Comparison of ENCODE assay signal across 16 cellular contexts in genomic region chr7:45130910-45131309, GRCh38. TPM values are rescaled to one million over a fixed set of nuclear protein-coding genes. Genes with fewer than 3 reads are reported as not detected.
DNase-seq lines count a peak whose midpoint lies in the region; TF ChIP-seq lines count a peak whose summit lies in the region.
"Had no signal": no experiment of that assay in that cellular context is flagged by ENCODE, and none has a peak within 500 bp of the region (broad histone marks: within the 10 kb centered on the region; RNA-seq: fewer than 3 reads in every experiment).

No MANE protein-coding gene starts in this region.

- H3K4me3 ChIP-seq in left ventricle myocardium inferior, result no peak overlapping the region
- H3K4me3 ChIP-seq: A549 had no signal

- no peak overlapping the region for H3K27ac ChIP-seq in left ventricle myocardium inferior (replicated peaks)
- H3K27ac ChIP-seq: 22Rv1, A549, C4-2B had no signal

- H3K4me1 ChIP-seq in left ventricle myocardium inferior, result no peaks in the 10 kb centered on the region
- H3K4me1 ChIP-seq: A549 had no signal

- H3K27me3 ChIP-seq in left ventricle myocardium inferior (ENCODE audit: low read depth), result peaks cover 12% of the 10 kb centered on the region

- intact Hi-C loops in posterior vena cava (cut with DNase I), result loop anchor here (10.0 kb wide), 3 partner anchors 156 to 276 kb away; partner anchors contain the start of gene MYO1G (in 1 of the 2)
- intact Hi-C loops in left ventricle myocardium inferior (cut with micrococcal nuclease), result loop anchor here (10.0 kb wide), 1 partner anchor 276 kb away; no protein-coding TSS in a partner anchor

- H3K9me3 ChIP-seq in left ventricle myocardium inferior (replicated peaks), result no peaks in the 10 kb centered on the region
- H3K9me3 ChIP-seq: A549 had no signal

- H3K36me3 ChIP-seq in left ventricle myocardium inferior, result no peaks in the 10 kb centered on the region

- DNase-seq in DMS79 treated with DMSO at 0.1 percent for 48 hours (lab: John Stamatoyannopoulos, UW), result peak; percentile 20
- DNase-seq in DMS79 (lab: John Stamatoyannopoulos, UW), result no peak
- peak; percentile 23 for DNase-seq in NCI-H345 (lab: John Stamatoyannopoulos, UW)
- DNase-seq in NCI-H345 treated with DMSO at 0.1 percent for 48 hours (lab: John Stamatoyannopoulos, UW; ENCODE audit: unreplicated experiment), result no peak
- DNase-seq in RPMI8226, result peak; percentile 57
- DNase-seq in posterior vena cava (ENCODE audit: low spot score), result peak; percentile 76
- DNase-seq in KG1 (lab: John Stamatoyannopoulos, UW), result no peak
- DNase-seq in left ventricle myocardium inferior, result no peak
- DNase-seq: AML-193; Calu3; CD4-positive, alpha-beta memory T cell; H9 had no signal

- TF ChIP-seq CTCF in left ventricle myocardium inferior (IDR thresholded peaks at IDR 0.05; ENCODE audit: borderline replicate concordance), result no peak

RNA-seq across cellular contexts. Expression of gene TBRG4, which starts 19.4 kb away (rescaled TPM):
- 10 to 100 TPM; 32.5 to 35.1 TPM for total RNA-seq in posterior vena cava
- total RNA-seq in left ventricle myocardium inferior, result 79.3 TPM

RNA-seq across cellular contexts. Expression of gene RAMP3, which starts 26.7 kb away (rescaled TPM):
- total RNA-seq in posterior vena cava (10 to 100 TPM; 45.5 to 54.1 TPM), left ventricle myocardium inferior (30.7 TPM)
- total RNA-seq: Calu3; CD4-positive, alpha-beta memory T cell; HepG2 had no signal

RNA-seq across cellular contexts. Expression of gene NACAD, which starts 42.1 kb away (rescaled TPM):
- 10 to 100 TPM in 1 of 2 donors, 1 to 10 TPM in 1; 8.5 to 10.4 TPM for total RNA-seq in posterior vena cava
- total RNA-seq in left ventricle myocardium inferior, result 3.8 TPM
- total RNA-seq: CD4-positive, alpha-beta memory T cell; HepG2 had no signal

Comparison
In these comparisons a context has a peak if more than half of its experiments do, and no peak if none do; other contexts are left out.
1. DNase-seq: peak in DMS79 treated with DMSO at 0.1 percent for 48 hours (single experiment), NCI-H345 (single experiment), RPMI8226 (single experiment) and posterior vena cava (single experiment); none in DMS79 (single experiment), NCI-H345 treated with DMSO at 0.1 percent for 48 hours (single experiment), KG1 (single experiment) and left ventricle myocardium inferior (single experiment).